9 cellular contexts compared by ENCODE assay signal in genomic region chr11:75342966-75343870, GRCh38. TPM values are rescaled to one million over a fixed set of nuclear protein-coding genes. Genes with fewer than 3 reads are reported as not detected.
A peak's percentile ranks its signal among the peaks of the same experiment; 100 is the strongest.
DNase-seq lines count a peak whose midpoint lies in the region; ATAC-seq and TF ChIP-seq lines count a peak whose summit lies in the region.
"Had no signal": no experiment of that assay in that cellular context is flagged by ENCODE, and none has a peak within 500 bp of the region (broad histone marks: within the 10 kb centered on the region; RNA-seq: fewer than 3 reads in every experiment).

No MANE protein-coding gene starts in this region.

- H3K4me1 Mint-ChIP-seq in activated CD8-positive, alpha-beta memory T cell treated with anti-CD3 and anti-CD28 coated beads, Interleukin-2, amount 10 ng/mL, durations not matched to agents 7 days and 5 days: peaks cover 82% of the 10 kb centered on the region

- no peak for TF ChIP-seq POLR2A in stomach (IDR thresholded peaks at IDR 0.05)

- TF ChIP-seq CTCF in Panc1 (IDR thresholded peaks at IDR 0.05) (no peak), right atrium auricular region (IDR thresholded peaks at IDR 0.05) (no peak), stomach (IDR thresholded peaks at IDR 0.05) (no peak)

- POLR2A ChIA-PET in Panc1 (lab: Charles Lee): interaction anchor here (0.7 to 1.0 kb wide), 2 partner anchors 29 to 55 kb away, joined by 5 to 7 read pairs; no protein-coding TSS in a partner anchor

- no peak overlapping the region for H3K4me3 Mint-ChIP-seq in activated CD8-positive, alpha-beta memory T cell treated with anti-CD3 and anti-CD28 coated beads, Interleukin-2, amount 10 ng/mL, durations not matched to agents 7 days and 5 days

- in situ Hi-C loops in Panc1 (cut with HindIII; ENCODE audit: low pct_unique_long_range_greater_than_20kb, low sequenced_read_pairs): no loop called here

- H3K27ac ChIP-seq in Panc1 (ENCODE audit: low read length): peak overlapping the region; percentile 96
- peak overlapping the region; percentile 30 to 55 for H3K27ac ChIP-seq in right atrium auricular region
- peak overlapping the region; percentile 91 to 97 (median 97) for H3K27ac ChIP-seq in stomach
- H3K27ac ChIP-seq: KMS-11 had no signal

- intact Hi-C loops in Panc1 (cut with micrococcal nuclease; ENCODE audit: unreplicated experiment) (loop anchor here (5.0 kb wide), 1 partner anchor 39 kb away; no protein-coding TSS in a partner anchor), stomach (cut with DNase I; ENCODE audit: low total_unique reads) (no loop called here)

- 15 to 33% (median 30%) methylated on average over 12 of the region's 12 CpGs for WGBS in stomach, 5 donors

- CTCF ChIA-PET in activated CD8-positive, alpha-beta memory T cell treated with anti-CD3 and anti-CD28 coated beads, Interleukin-2, amount 10 ng/mL, durations not matched to agents 7 days and 5 days (lab: Charles Lee): interaction anchor here (0.8 to 5.2 kb wide), 3 partner anchors 7 to 42 kb away, joined by 3 to 44 read pairs (median 22); partner anchors contain the start of gene ARRB1
- CTCF ChIA-PET in Panc1 (lab: Charles Lee): interaction anchor here (0.5 to 1.5 kb wide), 8 partner anchors 9 to 1568 kb away, joined by 3 to 9 read pairs (median 4); no protein-coding TSS in a partner anchor

- H3K4me3 ChIP-seq in Panc1 (ENCODE audit: low read depth in 2 of 2, low read length in 2 of 2): 0 out of 4 replicates have a peak overlapping the region, but pooled peaks of 1 of the 2 experiments have one; percentile 11
- H3K4me3 ChIP-seq in right atrium auricular region: no peak overlapping the region
- H3K4me3 ChIP-seq in stomach: peak overlapping the region in 2 of 4 donors; percentile 15 to 17

- BruUV-seq in Panc1 (replicated peaks; lab: Mats Ljungman, UMichigan): no TSS peak

- H3K27ac Mint-ChIP-seq in activated CD8-positive, alpha-beta memory T cell treated with anti-CD3 and anti-CD28 coated beads, Interleukin-2, amount 10 ng/mL, durations not matched to agents 7 days and 5 days: peak overlapping the region; percentile 4

- no peaks in the 10 kb centered on the region for H3K36me3 Mint-ChIP-seq in activated CD8-positive, alpha-beta memory T cell treated with anti-CD3 and anti-CD28 coated beads, Interleukin-2, amount 10 ng/mL, durations not matched to agents 7 days and 5 days

- no peak for TF ChIP-seq EP300 in stomach (IDR thresholded peaks at IDR 0.05)

- H3K4me1 ChIP-seq in Panc1 (ENCODE audit: control insufficient read depth, insufficient read depth, low read length) (peaks cover 100% of the 10 kb centered on the region), right atrium auricular region (peaks cover 0 to 100% of the 10 kb centered on the region in 2 donors), stomach (peaks cover 100% of the 10 kb centered on the region in 4 donors)

- H3K27me3 Mint-ChIP-seq in activated CD8-positive, alpha-beta memory T cell treated with anti-CD3 and anti-CD28 coated beads, Interleukin-2, amount 10 ng/mL, durations not matched to agents 7 days and 5 days: no peaks in the 10 kb centered on the region

- H3K9me3 Mint-ChIP-seq in activated CD8-positive, alpha-beta memory T cell treated with anti-CD3 and anti-CD28 coated beads, Interleukin-2, amount 10 ng/mL, durations not matched to agents 7 days and 5 days (ENCODE audit: low read depth): no peaks in the 10 kb centered on the region

- no peak for DNase-seq in activated CD8-positive, alpha-beta memory T cell treated with anti-CD3 and anti-CD28 coated beads, Interleukin-2, amount 10 ng/mL, durations not matched to agents 7 days and 5 days
- DNase-seq in activated CD8-positive, alpha-beta memory T cell treated with anti-CD3 and anti-CD28 coated beads, Interleukin-2, amount 50 U/mL, for 48 hours: no peak
- DNase-seq in Panc1 (ENCODE audit: low read depth, low spot score) (no peak), right atrium auricular region (ENCODE audit: low spot score) (no peak), stomach (peak; percentile 86), NCI-H1694 (lab: John Stamatoyannopoulos, UW) (no peak), CD1c-positive myeloid dendritic cell (ENCODE audit: extremely low spot score) (no peak)

- ATAC-seq in activated CD8-positive, alpha-beta memory T cell treated with anti-CD3 and anti-CD28 coated beads, Interleukin-2, amount 10 ng/mL, durations not matched to agents 7 days and 5 days: no peak
- ATAC-seq in Panc1 (peak; percentile 3), HG03439 (IDR thresholded peaks at IDR 0.05; ENCODE audit: unreplicated experiment) (no peak)

- H3K27me3 ChIP-seq in Panc1 (ENCODE audit: control insufficient read depth, insufficient read depth, low read length): no peaks in the 10 kb centered on the region
- no peaks in the 10 kb centered on the region for H3K27me3 ChIP-seq in right atrium auricular region
- H3K27me3 ChIP-seq in stomach: no peaks in the 10 kb centered on the region

- no peaks in the 10 kb centered on the region for H3K9me3 ChIP-seq in Panc1 (ENCODE audit: control insufficient read depth, insufficient read depth, low read depth, low read length)
- H3K9me3 ChIP-seq in right atrium auricular region: no peaks in the 10 kb centered on the region
- no peaks in the 10 kb centered on the region for H3K9me3 ChIP-seq in stomach

- H3K36me3 ChIP-seq in Panc1 (ENCODE audit: control insufficient read depth, insufficient read depth, low read length) (no peaks in the 10 kb centered on the region), right atrium auricular region (no peaks in the 10 kb centered on the region), stomach (no peaks in the 10 kb centered on the region)

RNA-seq across cellular contexts. Expression of gene ARRB1, which starts 8.2 kb away (rescaled TPM):
- 10 to 100 TPM; 42.6 to 69.3 TPM for total RNA-seq in activated CD8-positive, alpha-beta memory T cell treated with anti-CD3 and anti-CD28 coated beads, Interleukin-2, amount 10 ng/mL, durations not matched to agents 7 days and 5 days
- total RNA-seq in Panc1 (2021; ENCODE audit: unreplicated experiment): 219 TPM
- polyA plus RNA-seq in Panc1 (2012; ENCODE audit: insufficient read length): 236 TPM
- total RNA-seq in right atrium auricular region: 10 to 100 TPM; 19.4 to 22.9 TPM
- 100 to 1,000 TPM in 1 of 5 donors, 10 to 100 TPM in 4; 44.3 to 151 (median 76.5) TPM for total RNA-seq in stomach
- polyA plus RNA-seq in stomach: 10 to 100 TPM; 18.0 to 41.2 (median 33.2) TPM

RNA-seq across cellular contexts. Expression of gene RPS3, which starts 56.1 kb away (rescaled TPM):
- total RNA-seq in activated CD8-positive, alpha-beta memory T cell treated with anti-CD3 and anti-CD28 coated beads, Interleukin-2, amount 10 ng/mL, durations not matched to agents 7 days and 5 days: 1,000 to 10,000 TPM; 2,848 to 3,262 TPM
- 2,945 TPM for total RNA-seq in Panc1 (2021; ENCODE audit: unreplicated experiment)
- 2,908 TPM for polyA plus RNA-seq in Panc1 (2012; ENCODE audit: insufficient read length)
- 100 to 1,000 TPM; 391 to 983 TPM for total RNA-seq in right atrium auricular region
- 1,000 to 10,000 TPM in 3 of 5 donors, 100 to 1,000 TPM in 2; 607 to 1,681 (median 1,272) TPM for total RNA-seq in stomach
- 1,000 to 10,000 TPM; 2,719 to 3,770 (median 2,836) TPM for polyA plus RNA-seq in stomach

Comparison
In these comparisons a context has a peak if more than half of its experiments do, and no peak if none do; other contexts are left out.
1. H3K27ac ChIP-seq: peak in every context shown above with its lines; median percentile 97 in stomach; 96 in Panc1; 42 in right atrium auricular region.